Comparison of ENCODE assay signal across 8 cellular contexts in the genomic region with DNA sequence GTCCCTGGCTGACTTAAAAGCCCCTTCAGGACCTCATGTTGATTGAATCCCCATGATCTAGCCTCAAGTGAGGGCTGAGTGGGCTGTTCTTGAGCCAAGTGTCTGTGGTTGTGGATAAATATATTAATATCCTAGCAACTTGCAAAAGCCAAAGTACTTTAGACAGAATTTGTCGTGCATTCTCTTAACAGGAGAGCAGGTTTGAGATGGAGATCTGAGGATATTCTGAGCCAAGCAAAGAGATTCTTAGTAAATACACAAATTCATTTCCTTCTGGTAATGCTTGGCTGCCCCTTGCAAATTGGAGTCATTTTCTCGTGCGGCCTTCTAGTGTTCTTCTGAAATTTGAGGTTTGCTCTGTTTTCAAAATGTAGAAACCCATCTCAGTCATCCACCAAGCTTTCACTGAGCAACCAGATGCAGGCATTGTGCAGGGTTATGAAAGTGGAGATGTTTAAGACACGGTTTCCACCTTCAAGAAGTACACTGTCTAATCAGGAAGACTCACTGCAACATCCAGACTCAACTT.
A peak's percentile ranks its signal among the peaks of the same experiment; 100 is the strongest.
DNase-seq lines count a peak whose midpoint lies in the region; ATAC-seq and TF ChIP-seq lines count a peak whose summit lies in the region.

No MANE protein-coding gene starts in this region.

- no peak for DNase-seq in activated CD4-positive, CD25-positive, alpha-beta regulatory T cell treated with anti-CD3 and anti-CD28 coated beads, Interleukin-2, amount 50 U/mL, for 72 hours
- DNase-seq in dedifferentiated amniotic fluid mesenchymal stem cell (ENCODE audit: extremely low spot score): no peak
- no peak for DNase-seq in NCI-H446 treated with DMSO at 0.1 percent for 48 hours (lab: John Stamatoyannopoulos, UW)
- DNase-seq in endodermal cell: no peak

- H3K27ac Mint-ChIP-seq in IgD-negative memory B cell (peak overlapping the region; percentile 36 to 93 (median 89)), nephron (peak overlapping the region; percentile 2 to 18 (median 13)), endodermal cell (no peak overlapping the region)

- no peaks in the 10 kb centered on the region for H3K36me3 ChIP-seq in endodermal cell (ENCODE audit: control insufficient read depth, insufficient read depth, low read length)

- H3K9me3 Mint-ChIP-seq in IgD-negative memory B cell (no peaks in the 10 kb centered on the region), nephron (no peaks in the 10 kb centered on the region), endodermal cell (no peaks in the 10 kb centered on the region)

- WGBS in endodermal cell (ENCODE audit: insufficient coverage in 1 of 2, insufficient read length in 1 of 2), 2 experiments: 97% methylated on average over 4 of the region's 4 CpGs; no CpG with 5 or more reads in 1 of the 2 experiments

- H3K36me3 Mint-ChIP-seq in IgD-negative memory B cell (peaks cover 7% of the 10 kb centered on the region), nephron (ENCODE audit: low read depth) (no peaks in the 10 kb centered on the region), endodermal cell (ENCODE audit: low read depth) (no peaks in the 10 kb centered on the region)

- ATAC-seq in GM18505 (IDR thresholded peaks at IDR 0.05; ENCODE audit: unreplicated experiment): peak; percentile 82
- peak; percentile 88 for ATAC-seq in GM21717 (IDR thresholded peaks at IDR 0.05; ENCODE audit: unreplicated experiment)

- H3K27me3 ChIP-seq in endodermal cell (ENCODE audit: control insufficient read depth, insufficient read depth, low read length, poor library complexity, severe bottlenecking): no peaks in the 10 kb centered on the region

- peaks cover 24 to 39% (median 26%) of the 10 kb centered on the region in 3 donors for H3K4me1 Mint-ChIP-seq in IgD-negative memory B cell
- H3K4me1 Mint-ChIP-seq in nephron: peaks cover 13% of the 10 kb centered on the region
- H3K4me1 Mint-ChIP-seq in endodermal cell: no peaks in the 10 kb centered on the region

- H3K27ac ChIP-seq in endodermal cell (ENCODE audit: low read depth, low read length): no peak overlapping the region

- H3K4me1 ChIP-seq in endodermal cell (ENCODE audit: control insufficient read depth, insufficient read depth, low read length): no peaks in the 10 kb centered on the region

- H3K27me3 Mint-ChIP-seq in IgD-negative memory B cell (no peaks in the 10 kb centered on the region), nephron (ENCODE audit: low read depth) (no peaks in the 10 kb centered on the region), endodermal cell (ENCODE audit: insufficient read depth) (peaks cover 3% of the 10 kb centered on the region)

- no peaks in the 10 kb centered on the region for H3K9me3 ChIP-seq in endodermal cell (ENCODE audit: control insufficient read depth, low read length)

- no peak overlapping the region for H3K4me3 ChIP-seq in endodermal cell (ENCODE audit: low read length)

- TF ChIP-seq POLR2A in GM18505 (IDR thresholded peaks at IDR 0.05; ENCODE audit: borderline replicate concordance, extremely low read depth, insufficient read depth, insufficient read length): peak; percentile 39

- H3K4me3 Mint-ChIP-seq in IgD-negative memory B cell (peak overlapping the region; percentile 28 to 94 (median 68)), nephron (no peak overlapping the region), endodermal cell (no peak overlapping the region)

- no peak overlapping the region for H3K9ac ChIP-seq in endodermal cell (ENCODE audit: extremely low read depth, low read length, poor library complexity, severe bottlenecking)

- TF ChIP-seq CTCF in nephron (IDR thresholded peaks at IDR 0.05; ENCODE audit: unreplicated experiment in 3 of 3) (no peak), endodermal cell (conservative IDR thresholded peaks at IDR 0.05) (no peak)

Comparison
In these comparisons a context has a peak if more than half of its experiments do, and no peak if none do; other contexts are left out.
1. H3K4me3 Mint-ChIP-seq: peak in IgD-negative memory B cell (4 of 4); none in nephron (0 of 3) and endodermal cell (single experiment).